12 cellular contexts compared by ENCODE assay signal in genomic region chr4:80393246-80393969, GRCh38. TPM values are rescaled to one million over a fixed set of nuclear protein-coding genes. Genes with fewer than 3 reads are reported as not detected.
DNase-seq lines count a peak whose midpoint lies in the region; ATAC-seq and TF ChIP-seq lines count a peak whose summit lies in the region.
"Had no signal": no experiment of that assay in that cellular context is flagged by ENCODE, and none has a peak within 500 bp of the region (broad histone marks: within the 10 kb centered on the region; RNA-seq: fewer than 3 reads in every experiment).

No MANE protein-coding gene starts in this region.

- ATAC-seq in GM18868 (IDR thresholded peaks at IDR 0.05; ENCODE audit: unreplicated experiment) (peak; percentile 91), gastrocnemius medialis (no peak)

- no peak for TF ChIP-seq POLR2A in gastrocnemius medialis (IDR thresholded peaks at IDR 0.05)

- H3K27me3 ChIP-seq in gastrocnemius medialis, result no peaks in the 10 kb centered on the region
- H3K27me3 ChIP-seq: tibial nerve had no signal

- no peaks in the 10 kb centered on the region for H3K4me1 ChIP-seq in gastrocnemius medialis
- H3K4me1 ChIP-seq: tibial nerve had no signal

- H3K4me3 ChIP-seq in gastrocnemius medialis, result no peak overlapping the region
- H3K4me3 ChIP-seq: tibial nerve had no signal

- H3K9me3 ChIP-seq in gastrocnemius medialis, result no peaks in the 10 kb centered on the region
- H3K9me3 ChIP-seq: tibial nerve had no signal

- H3K27ac ChIP-seq in epithelial cell of prostate (peak overlapping the region; percentile 45), gastrocnemius medialis (no peak overlapping the region)
- H3K27ac ChIP-seq: HL-60, tibial nerve had no signal

- TF ChIP-seq CTCF in gastrocnemius medialis (IDR thresholded peaks at IDR 0.05 in 4 of 5, conservative IDR thresholded peaks at IDR 0.05 in 1 of 5), result no peak

- intact Hi-C loops in gastrocnemius medialis (cut with DNase I; ENCODE audit: low total_unique reads), result no loop called here

- DNase-seq in ACHN (peak; percentile 16), HS-27A (ENCODE audit: low read depth) (peak; percentile 40), epithelial cell of prostate (ENCODE audit: low read depth, low spot score) (peak; percentile 49), amygdala (lab: John Stamatoyannopoulos, UW) (no peak), gastrocnemius medialis (no peak), NCI-H345 (lab: John Stamatoyannopoulos, UW) (no peak), anterior cingulate cortex (lab: John Stamatoyannopoulos, UW) (no peak)
- DNase-seq: midbrain, NCI-H2029 had no signal

- no peaks in the 10 kb centered on the region for H3K36me3 ChIP-seq in gastrocnemius medialis
- H3K36me3 ChIP-seq: tibial nerve had no signal

- in situ Hi-C loops in ACHN (cut with HindIII; ENCODE audit: low pct_ligation_motif_present, low pct_unique_long_range_greater_than_20kb, low sequenced_read_pairs), result no loop called here
- in situ Hi-C loops in gastrocnemius medialis (cut with MboI; ENCODE audit: low sequenced_read_pairs in 4 of 4), result no loop called here

RNA-seq across cellular contexts. Expression of gene CFAP299, which starts 57.9 kb away (rescaled TPM):
- not detected for total RNA-seq in gastrocnemius medialis

Comparison
In these comparisons a context has a peak if more than half of its experiments do, and no peak if none do; other contexts are left out.
1. DNase-seq: peak in ACHN (single experiment), HS-27A (single experiment) and epithelial cell of prostate (single experiment); none in amygdala (0 of 56), gastrocnemius medialis (0 of 2), NCI-H345 (single experiment) and anterior cingulate cortex (0 of 58).